In the genomic region with DNA sequence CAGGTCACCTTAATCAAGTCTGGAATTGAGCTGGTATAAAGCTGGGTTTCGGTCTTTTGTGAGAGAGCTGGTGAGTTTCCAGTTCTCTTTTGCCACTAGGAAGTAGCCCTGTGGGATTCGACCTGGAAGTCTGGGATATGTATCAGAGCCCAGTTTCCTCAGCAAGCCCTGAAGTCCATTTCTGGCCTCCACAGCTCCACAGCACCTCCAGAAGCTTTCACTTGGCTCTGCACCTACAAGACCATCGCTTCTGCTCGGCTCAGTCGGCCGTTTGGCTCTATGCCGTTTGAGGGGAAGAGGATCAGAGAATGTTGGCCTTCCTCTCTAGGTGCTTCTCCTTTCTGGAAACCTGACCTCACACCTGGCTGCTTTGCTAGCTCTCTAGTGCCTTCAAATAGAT, we compare ENCODE assay signal across 8 cellular contexts.
DNase-seq lines count a peak whose midpoint lies in the region; ATAC-seq lines count a peak whose summit lies in the region.

No MANE protein-coding gene starts in this region.

- no peaks in the 10 kb centered on the region for H3K9me3 Mint-ChIP-seq in activated T-helper 1 cell treated with anti-CD3 and anti-CD28 coated beads, Interleukin-12 subunit alpha, Interleukin-12 subunit beta, Interleukin-2, Interleukin-4 antibody, amounts not matched to agents 30 ng/mL and 10 ng/mL and 1 ng/mL, durations not matched to agents 14 hours and 24 hours and 36 hours

- ATAC-seq in T-helper 17 cell (no peak), HG03565 (IDR thresholded peaks at IDR 0.05; ENCODE audit: unreplicated experiment) (no peak), HG02840 (IDR thresholded peaks at IDR 0.05; ENCODE audit: low FRiP score, unreplicated experiment) (no peak)

- no peaks in the 10 kb centered on the region for H3K9me3 ChIP-seq in T-helper 17 cell (ENCODE audit: control insufficient read depth, low read length, poor library complexity, severe bottlenecking)

- no peaks in the 10 kb centered on the region for H3K27me3 Mint-ChIP-seq in T-helper 17 cell
- no peaks in the 10 kb centered on the region for H3K27me3 Mint-ChIP-seq in activated T-helper 1 cell treated with anti-CD3 and anti-CD28 coated beads, Interleukin-12 subunit alpha, Interleukin-12 subunit beta, Interleukin-2, Interleukin-4 antibody, amounts not matched to agents 30 ng/mL and 10 ng/mL and 1 ng/mL, durations not matched to agents 14 hours and 24 hours and 36 hours (ENCODE audit: insufficient read depth)

- peak overlapping the region; percentile 36 for H3K4me3 Mint-ChIP-seq in T-helper 17 cell
- H3K4me3 Mint-ChIP-seq in activated T-helper 1 cell treated with anti-CD3 and anti-CD28 coated beads, Interleukin-12 subunit alpha, Interleukin-12 subunit beta, Interleukin-2, Interleukin-4 antibody, amounts not matched to agents 30 ng/mL and 10 ng/mL and 1 ng/mL, durations not matched to agents 14 hours and 24 hours and 36 hours, result no peak overlapping the region

- H3K4me1 Mint-ChIP-seq in T-helper 17 cell, result peaks cover 31% of the 10 kb centered on the region
- peaks cover 48% of the 10 kb centered on the region for H3K4me1 Mint-ChIP-seq in activated T-helper 1 cell treated with anti-CD3 and anti-CD28 coated beads, Interleukin-12 subunit alpha, Interleukin-12 subunit beta, Interleukin-2, Interleukin-4 antibody, amounts not matched to agents 30 ng/mL and 10 ng/mL and 1 ng/mL, durations not matched to agents 14 hours and 24 hours and 36 hours (ENCODE audit: low read depth)

- peak; percentile 20 for DNase-seq in GM03348 (ENCODE audit: low spot score)
- DNase-seq in T-helper 17 cell, result no peak
- peak; percentile 74 for DNase-seq in glomerular endothelial cell (ENCODE audit: extremely low read depth, low read depth, low spot score)
- peak; percentile 78 for DNase-seq in pulmonary artery endothelial cell (ENCODE audit: low read depth, low spot score)
- no peak for DNase-seq in activated T-helper 1 cell treated with anti-CD3 and anti-CD28 coated beads, Interleukin-12 subunit alpha, Interleukin-12 subunit beta, Interleukin-2, Interleukin-4 antibody, amounts not matched to agents 30 ng/mL and 10 ng/mL and 1 ng/mL, durations not matched to agents 14 hours and 24 hours and 36 hours (ENCODE audit: low spot score)
- no peak for DNase-seq in SK-N-DZ (ENCODE audit: low spot score)

- peaks cover 2% of the 10 kb centered on the region for H3K36me3 Mint-ChIP-seq in T-helper 17 cell (ENCODE audit: low read depth)
- peaks cover 15% of the 10 kb centered on the region for H3K36me3 Mint-ChIP-seq in activated T-helper 1 cell treated with anti-CD3 and anti-CD28 coated beads, Interleukin-12 subunit alpha, Interleukin-12 subunit beta, Interleukin-2, Interleukin-4 antibody, amounts not matched to agents 30 ng/mL and 10 ng/mL and 1 ng/mL, durations not matched to agents 14 hours and 24 hours and 36 hours (ENCODE audit: low read depth)

- H3K27ac Mint-ChIP-seq in T-helper 17 cell, result no peak overlapping the region
- no peak overlapping the region for H3K27ac Mint-ChIP-seq in activated T-helper 1 cell treated with anti-CD3 and anti-CD28 coated beads, Interleukin-12 subunit alpha, Interleukin-12 subunit beta, Interleukin-2, Interleukin-4 antibody, amounts not matched to agents 30 ng/mL and 10 ng/mL and 1 ng/mL, durations not matched to agents 14 hours and 24 hours and 36 hours

- intact Hi-C loops in activated T-helper 1 cell treated with anti-CD3 and anti-CD28 coated beads, Interleukin-12 subunit alpha, Interleukin-12 subunit beta, Interleukin-2, Interleukin-4 antibody, amounts not matched to agents 30 ng/mL and 10 ng/mL and 1 ng/mL, durations not matched to agents 14 hours and 24 hours and 36 hours (cut with micrococcal nuclease), result no loop called here

Comparison
In these comparisons a context has a peak if more than half of its experiments do, and no peak if none do; other contexts are left out.
1. DNase-seq: peak in GM03348 (single experiment), glomerular endothelial cell (single experiment) and pulmonary artery endothelial cell (single experiment); none in T-helper 17 cell (0 of 3), activated T-helper 1 cell treated with anti-CD3 and anti-CD28 coated beads, Interleukin-12 subunit alpha, Interleukin-12 subunit beta, Interleukin-2, Interleukin-4 antibody, amounts not matched to agents 30 ng/mL and 10 ng/mL and 1 ng/mL, durations not matched to agents 14 hours and 24 hours and 36 hours (single experiment) and SK-N-DZ (single experiment).